In genomic region chr16:14629612-14629918, GRCh38 we compare ENCODE assay signal across 8 cellular contexts. TPM values are rescaled to one million over a fixed set of nuclear protein-coding genes. Genes with fewer than 3 reads are reported as not detected.
DNase-seq lines count a peak whose midpoint lies in the region; ATAC-seq, FAIRE-seq and TF ChIP-seq lines count a peak whose summit lies in the region.

No MANE protein-coding gene starts in this region.

- H3K4me1 ChIP-seq in pancreas = peaks cover 4 to 16% (median 15%) of the 10 kb centered on the region in 3 donors

- H3K36me3 Mint-ChIP-seq in CD14-positive monocyte = peaks cover 30 to 33% of the 10 kb centered on the region in 2 donors

- CTCF ChIA-PET in RWPE1 (lab: Yijun Ruan, JAX) = interaction anchor here (0.6 kb wide), 1 partner anchor 81 kb away, joined by 4 read pairs; no protein-coding TSS in a partner anchor

- peaks cover 30% of the 10 kb centered on the region for H3K4me1 Mint-ChIP-seq in CD14-positive monocyte

- H3K4me3 Mint-ChIP-seq in CD14-positive monocyte = peak overlapping the region; percentile 82 to 89

- H3K27me3 Mint-ChIP-seq in CD14-positive monocyte (ENCODE audit: low read depth in 3 of 3) = no peaks in the 10 kb centered on the region

- intact Hi-C loops in CD14-positive monocyte (cut with micrococcal nuclease) (loop anchor here in 1 of 2 donors (10.0 kb wide), 2 partner anchors 345 to 705 kb away; partner anchors contain the start of gene ERCC4), pancreas (cut with DNase I) (no loop called here)

- POLR2A ChIA-PET in RWPE1 (lab: Yijun Ruan, JAX; ENCODE audit: low non-redundant PET) = no interaction called here

- no peak for DNase-seq in CD14-positive monocyte (ENCODE audit: low spot score)
- peak; percentile 20 for DNase-seq in RWPE1 (ENCODE audit: low spot score)
- no peak for DNase-seq in epithelial cell of esophagus (ENCODE audit: low read depth)
- no peak for DNase-seq in pancreas
- no peak for DNase-seq in islet precursor cell

- H3K27me3 ChIP-seq in pancreas = no peaks in the 10 kb centered on the region

- peaks cover 0 to 12% (median 0%) of the 10 kb centered on the region in 3 donors for H3K36me3 ChIP-seq in pancreas

- H3K27ac ChIP-seq in RWPE1 (peak overlapping the region; percentile 93), pancreas (peak overlapping the region; percentile 71 to 89 (median 78))

- 0 to 1% methylated on average over 17 of the region's 17 CpGs for WGBS in pancreas, 2 donors

- no peak for FAIRE-seq in pancreas (lab: Jason Lieb, UNC)

- H3K9me3 ChIP-seq in pancreas = no peaks in the 10 kb centered on the region

- peaks cover 0 to 3% (median 0%) of the 10 kb centered on the region in 7 donors for H3K9me3 Mint-ChIP-seq in CD14-positive monocyte

- TF ChIP-seq CTCF in CD14-positive monocyte (IDR thresholded peaks at IDR 0.05) = no peak
- TF ChIP-seq CTCF in RWPE1 (conservative IDR thresholded peaks at IDR 0.05; ENCODE audit: low read depth) = no peak
- no peak for TF ChIP-seq CTCF in epithelial cell of esophagus (IDR thresholded peaks at IDR 0.05; ENCODE audit: insufficient read depth, low read depth, low read length, missing control alignments)
- TF ChIP-seq CTCF in pancreas (IDR thresholded peaks at IDR 0.05) = no peak

- ATAC-seq in GM21529 (IDR thresholded peaks at IDR 0.05; ENCODE audit: unreplicated experiment) (peak; percentile 2), pancreas (no peak), HG03108 (IDR thresholded peaks at IDR 0.05; ENCODE audit: unreplicated experiment) (no peak), HG02885 (IDR thresholded peaks at IDR 0.05; ENCODE audit: poor library complexity, unreplicated experiment) (no peak)

- H3K4me3 ChIP-seq in epithelial cell of esophagus (ENCODE audit: low read length) = peak overlapping the region; percentile 94
- H3K4me3 ChIP-seq in pancreas = peak overlapping the region; percentile 79 to 92 (median 90)

- H3K27ac Mint-ChIP-seq in CD14-positive monocyte = peak overlapping the region; percentile 87 to 100 (median 95)

RNA-seq across cellular contexts. Expression of gene PARN, which starts 0.5 kb away (rescaled TPM):
- polyA plus RNA-seq in CD14-positive monocyte (10 to 100 TPM; 19.1 to 24.4 TPM), pancreas (10 to 100 TPM in 1 of 2 donors, 1 to 10 TPM in 1; 8.3 to 13.5 TPM)
- total RNA-seq in pancreas = 10 to 100 TPM; 13.5 to 19.6 (median 15.3) TPM

RNA-seq across cellular contexts. Expression of gene BFAR, which starts 3.2 kb away (rescaled TPM):
- polyA plus RNA-seq in CD14-positive monocyte (10 to 100 TPM; 28.6 to 36.0 TPM), pancreas (10 to 100 TPM; 26.6 to 26.7 TPM)
- 10 to 100 TPM; 35.6 to 55.6 (median 44.9) TPM for total RNA-seq in pancreas
